Comparison of ENCODE assay signal across 34 cellular contexts in the genomic region with DNA sequence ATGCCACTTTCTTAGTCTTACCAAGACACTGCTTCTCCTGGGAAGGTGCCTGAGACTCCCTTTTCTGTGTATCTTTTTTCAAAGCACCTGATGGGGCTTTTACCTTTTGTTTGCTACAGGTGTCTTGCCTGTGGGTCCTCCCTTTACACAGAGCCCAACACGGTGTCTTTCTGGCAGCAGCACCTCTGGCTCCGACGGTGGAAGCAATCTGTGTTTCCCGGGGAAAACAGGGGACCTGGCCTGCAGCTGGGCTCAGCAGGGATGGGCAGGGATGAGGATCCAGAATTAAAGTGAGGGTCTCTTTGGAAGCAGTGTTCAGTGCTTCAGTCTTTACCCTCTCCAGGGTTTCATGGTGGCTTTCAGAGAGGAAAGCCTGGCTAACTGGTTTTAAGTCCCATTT. TPM values are rescaled to one million over a fixed set of nuclear protein-coding genes. Genes with fewer than 3 reads are reported as not detected.
"Had no signal": no experiment of that assay in that cellular context is flagged by ENCODE, and none has a peak within 500 bp of the region (broad histone marks: within the 10 kb centered on the region; RNA-seq: fewer than 3 reads in every experiment).

No MANE protein-coding gene starts in this region.

- H3K4me1 ChIP-seq: testis, upper lobe of right lung, uterus, vagina had no signal

- DNase-seq: stimulated activated CD4-positive, alpha-beta T cell treated with anti-CD3 and anti-CD28 coated beads, Interleukin-2, amount 100 ng/mL, for 48 hours; stimulated activated CD4-positive, alpha-beta T cell treated with anti-CD3 and anti-CD28 coated beads, Interleukin-4, amount 100 ng/mL, for 1 hour; stimulated activated CD4-positive, alpha-beta T cell treated with anti-CD3 and anti-CD28 coated beads, Interleukin-4, amount 100 ng/mL, for 24 hours; stimulated activated CD4-positive, alpha-beta T cell treated with anti-CD3 and anti-CD28 coated beads, Interleukin-4, amount 100 ng/mL, for 4 hours; stimulated activated CD8-positive, alpha-beta memory T cell treated with anti-CD3 and anti-CD28 coated beads, Interleukin-4, amount 100 ng/mL, for 48 hours; stimulated activated naive B cell treated with anti-CD40 and anti-IgM and Interleukin-4, amounts not matched to agents 10 μg/mL and 1 μg/mL and 100 μg/mL, for 72 hours; stimulated activated naive CD4-positive, alpha-beta T cell; stimulated activated naive CD4-positive, alpha-beta T cell treated with Interleukin-2 at 50 U/mL for 16 hours; stimulated activated naive CD8-positive, alpha-beta T cell treated with anti-CD3 and anti-CD28 coated beads, Interleukin-15, amount 100 ng/mL, for 72 hours; stimulated activated naive CD8-positive, alpha-beta T cell treated with anti-CD3 and anti-CD28 coated beads, Interleukin-15, Interleukin-2, amounts not matched to agents 100 U/mL and 50 U/mL, for 24 hours; stomach; substantia nigra; testis; thyroid gland; tibial artery; transverse colon; trophoblast cell; upper lobe of left lung; upper lobe of right lung; uterus had no signal

- H3K9me3 ChIP-seq: stomach, suprapubic skin, testis, thoracic aorta, thyroid gland, tibial artery, tibial nerve, transverse colon, upper lobe of left lung, upper lobe of right lung, uterus, vagina had no signal

- H3K4me3 ChIP-seq: stomach, suprapubic skin, testis, thoracic aorta, thyroid gland, tibial artery, tibial nerve, transverse colon, upper lobe of left lung, upper lobe of right lung, uterus, vagina had no signal

- H3K27ac Mint-ChIP-seq: stimulated activated effector memory CD8-positive, alpha-beta T cell treated with anti-CD3 and anti-CD28 coated beads, Interleukin-12 subunit alpha, Interleukin-12 subunit beta, amount 100 ng/mL, for 72 hours; stimulated activated memory B cell treated with anti-CD40 and anti-IgM and Interleukin-4, amounts not matched to agents 10 μg/mL and 1 μg/mL and 100 μg/mL, for 72 hours; stimulated activated naive B cell treated with anti-CD40 and anti-IgM and Interleukin-4, amounts not matched to agents 10 μg/mL and 1 μg/mL and 100 μg/mL, for 72 hours; stimulated activated naive CD8-positive, alpha-beta T cell treated with anti-CD3 and anti-CD28 coated beads, Interleukin-15, amount 100 ng/mL, for 72 hours; stimulated activated naive CD8-positive, alpha-beta T cell treated with anti-CD3 and anti-CD28 coated beads, Interleukin-15, Interleukin-2, amounts not matched to agents 100 ng/mL and 50 ng/mL, for 24 hours; type B pancreatic cell had no signal

- H3K27me3 ChIP-seq: testis had no signal

- H3K4me3 Mint-ChIP-seq: stimulated activated effector memory CD8-positive, alpha-beta T cell treated with anti-CD3 and anti-CD28 coated beads, Interleukin-12 subunit alpha, Interleukin-12 subunit beta, amount 100 ng/mL, for 72 hours; stimulated activated memory B cell treated with anti-CD40 and anti-IgM and Interleukin-4, amounts not matched to agents 10 μg/mL and 1 μg/mL and 100 μg/mL, for 72 hours; stimulated activated naive B cell treated with anti-CD40 and anti-IgM and Interleukin-4, amounts not matched to agents 10 μg/mL and 1 μg/mL and 100 μg/mL, for 72 hours; stimulated activated naive CD8-positive, alpha-beta T cell treated with anti-CD3 and anti-CD28 coated beads, Interleukin-15, amount 100 ng/mL, for 72 hours; stimulated activated naive CD8-positive, alpha-beta T cell treated with anti-CD3 and anti-CD28 coated beads, Interleukin-15, Interleukin-2, amounts not matched to agents 100 ng/mL and 50 ng/mL, for 24 hours; type B pancreatic cell had no signal

- FAIRE-seq: urothelium cell line had no signal

- H3K9me3 Mint-ChIP-seq: stimulated activated effector memory CD8-positive, alpha-beta T cell treated with anti-CD3 and anti-CD28 coated beads, Interleukin-12 subunit alpha, Interleukin-12 subunit beta, amount 100 ng/mL, for 72 hours; stimulated activated memory B cell treated with anti-CD40 and anti-IgM and Interleukin-4, amounts not matched to agents 10 μg/mL and 1 μg/mL and 100 μg/mL, for 72 hours; stimulated activated naive B cell treated with anti-CD40 and anti-IgM and Interleukin-4, amounts not matched to agents 10 μg/mL and 1 μg/mL and 100 μg/mL, for 72 hours; stimulated activated naive CD8-positive, alpha-beta T cell treated with anti-CD3 and anti-CD28 coated beads, Interleukin-15, amount 100 ng/mL, for 72 hours; stimulated activated naive CD8-positive, alpha-beta T cell treated with anti-CD3 and anti-CD28 coated beads, Interleukin-15, Interleukin-2, amounts not matched to agents 100 ng/mL and 50 ng/mL, for 24 hours; type B pancreatic cell had no signal

- H3K36me3 Mint-ChIP-seq: stimulated activated effector memory CD8-positive, alpha-beta T cell treated with anti-CD3 and anti-CD28 coated beads, Interleukin-12 subunit alpha, Interleukin-12 subunit beta, amount 100 ng/mL, for 72 hours; stimulated activated memory B cell treated with anti-CD40 and anti-IgM and Interleukin-4, amounts not matched to agents 10 μg/mL and 1 μg/mL and 100 μg/mL, for 72 hours; stimulated activated naive B cell treated with anti-CD40 and anti-IgM and Interleukin-4, amounts not matched to agents 10 μg/mL and 1 μg/mL and 100 μg/mL, for 72 hours; type B pancreatic cell had no signal

- ATAC-seq: stimulated activated effector memory CD8-positive, alpha-beta T cell treated with anti-CD3 and anti-CD28 coated beads, Interleukin-12 subunit alpha, Interleukin-12 subunit beta, amount 100 ng/mL, for 72 hours; stimulated activated memory B cell treated with anti-CD40 and anti-IgM and Interleukin-4, amounts not matched to agents 10 μg/mL and 1 μg/mL and 100 μg/mL, for 72 hours; stimulated activated naive B cell treated with anti-CD40 and anti-IgM and Interleukin-4, amounts not matched to agents 10 μg/mL and 1 μg/mL and 100 μg/mL, for 72 hours; stimulated activated naive CD8-positive, alpha-beta T cell treated with anti-CD3 and anti-CD28 coated beads, Interleukin-15, amount 100 ng/mL, for 72 hours; stimulated activated naive CD8-positive, alpha-beta T cell treated with anti-CD3 and anti-CD28 coated beads, Interleukin-15, Interleukin-2, amounts not matched to agents 100 U/mL and 50 U/mL, for 24 hours; upper lobe of right lung had no signal

- H3K27ac ChIP-seq: stomach, suprapubic skin, testis, thoracic aorta, thyroid gland, tibial artery, tibial nerve, transverse colon, upper lobe of left lung, upper lobe of right lung, uterus, vagina had no signal

- H3K36me3 ChIP-seq: stomach, suprapubic skin, thoracic aorta, thyroid gland, tibial artery, tibial nerve, transverse colon, upper lobe of left lung, upper lobe of right lung, uterus, vagina had no signal

RNA-seq across cellular contexts. Expression of gene POU4F2, which starts 11.3 kb away (rescaled TPM):
- total RNA-seq: stomach, subcutaneous adipose tissue, suprapubic skin, temporal lobe, thoracic aorta, thyroid gland, tibial nerve, transverse colon, upper lobe of left lung, upper lobe of right lung, ureter, urinary bladder, uterus, vagina had no signal
- polyA plus RNA-seq: stomach, thymus, urinary bladder had no signal
